In the genomic region with DNA sequence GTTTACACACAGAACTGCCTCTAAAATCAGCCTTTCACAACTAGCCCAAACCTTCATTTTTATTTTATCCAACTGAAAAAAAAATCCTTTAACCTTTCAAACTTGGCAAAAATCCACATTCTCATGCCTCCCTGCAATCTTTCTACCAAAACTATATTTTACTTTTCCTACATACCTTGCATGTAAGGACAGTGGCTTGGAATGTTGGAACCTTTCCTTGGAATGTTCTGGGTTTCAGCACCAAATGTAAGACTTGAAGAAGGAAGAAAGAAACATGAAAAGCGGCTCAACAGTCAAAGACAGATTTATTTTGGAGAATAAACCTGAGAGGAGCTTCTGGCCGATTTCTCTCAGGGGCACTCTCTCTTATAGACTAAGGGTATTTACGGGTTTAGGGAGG, we compare ENCODE assay signal across 18 cellular contexts.
"Had no signal": no experiment of that assay in that cellular context is flagged by ENCODE, and none has a peak within 500 bp of the region (broad histone marks: within the 10 kb centered on the region; RNA-seq: fewer than 3 reads in every experiment).

No MANE protein-coding gene starts in this region.

- H3K4me1 ChIP-seq: adrenal gland, upper lobe of right lung had no signal

- FAIRE-seq: frontal cortex, islet of Langerhans had no signal

- H3K27ac Mint-ChIP-seq: activated CD4-positive, alpha-beta T cell treated with anti-CD3 and anti-CD28 coated beads, Interleukin-2, amount 10 ng/mL, durations not matched to agents 24 days and 14 days; activated naive CD4-positive, alpha-beta T cell treated with anti-CD3 and anti-CD28 coated beads, Interleukin-2, amount 10 ng/mL, durations not matched to agents 7 days and 5 days; activated T-helper 2 cell treated with anti-CD3 and anti-CD28 coated beads, Interferon-gamma antibody, Interleukin-2, Interleukin-4, amounts not matched to agents 10 μg/mL and 5 μg/mL and 100 μg/mL, durations not matched to agents 14 hours and 24 hours and 36 hours; dendritic cell treated with granulocyte-macrophage colony-stimulating factor and Interleukin-4, amounts not matched to agents 40 ng/mL and 50 ng/mL, for 4 days; effector memory CD8-positive, alpha-beta T cell; nephron; stimulated activated naive CD8-positive, alpha-beta T cell treated with anti-CD3 and anti-CD28 coated beads, Interleukin-15, Interleukin-2, amounts not matched to agents 100 ng/mL and 50 ng/mL, for 24 hours; WTC11 had no signal

- H3K4me3 ChIP-seq: adrenal gland, heart right ventricle, upper lobe of right lung had no signal

- H3K9me3 ChIP-seq: adrenal gland, SK-N-SH, upper lobe of right lung had no signal

- H3K27me3 ChIP-seq: adrenal gland, heart right ventricle, upper lobe of right lung had no signal

- H3K4me2 ChIP-seq: SK-N-SH had no signal

- DNase-seq: activated CD4-positive, alpha-beta T cell treated with anti-CD3 and anti-CD28 coated beads, Interleukin-2, amount 10 ng/mL, durations not matched to agents 24 days and 14 days; activated naive CD4-positive, alpha-beta T cell treated with anti-CD3 and anti-CD28 coated beads, Interleukin-2, amount 10 ng/mL, durations not matched to agents 7 days and 5 days; adrenal gland; central memory CD4-positive, alpha-beta T cell; effector memory CD8-positive, alpha-beta T cell; heart right ventricle; SK-N-SH; stimulated activated CD4-positive, alpha-beta T cell treated with anti-CD3 and anti-CD28 coated beads, Interleukin-4, amount 100 ng/mL, for 1 hour; stimulated activated CD8-positive, alpha-beta memory T cell treated with anti-CD3 and anti-CD28 coated beads, Interleukin-4, amount 100 ng/mL, for 48 hours; upper lobe of right lung had no signal

- H3K27me3 Mint-ChIP-seq: activated CD4-positive, alpha-beta T cell treated with anti-CD3 and anti-CD28 coated beads, Interleukin-2, amount 10 ng/mL, durations not matched to agents 24 days and 14 days; activated naive CD4-positive, alpha-beta T cell treated with anti-CD3 and anti-CD28 coated beads, Interleukin-2, amount 10 ng/mL, durations not matched to agents 7 days and 5 days; dendritic cell treated with granulocyte-macrophage colony-stimulating factor and Interleukin-4, amounts not matched to agents 40 ng/mL and 50 ng/mL, for 4 days; effector memory CD8-positive, alpha-beta T cell; stimulated activated naive CD8-positive, alpha-beta T cell treated with anti-CD3 and anti-CD28 coated beads, Interleukin-15, Interleukin-2, amounts not matched to agents 100 ng/mL and 50 ng/mL, for 24 hours had no signal

- H3K36me3 ChIP-seq: adrenal gland, heart right ventricle, upper lobe of right lung had no signal

- H3K9me3 Mint-ChIP-seq: activated CD4-positive, alpha-beta T cell treated with anti-CD3 and anti-CD28 coated beads, Interleukin-2, amount 10 ng/mL, durations not matched to agents 24 days and 14 days; activated naive CD4-positive, alpha-beta T cell treated with anti-CD3 and anti-CD28 coated beads, Interleukin-2, amount 10 ng/mL, durations not matched to agents 7 days and 5 days; activated T-helper 2 cell treated with anti-CD3 and anti-CD28 coated beads, Interferon-gamma antibody, Interleukin-2, Interleukin-4, amounts not matched to agents 10 μg/mL and 5 μg/mL and 100 μg/mL, durations not matched to agents 14 hours and 24 hours and 36 hours; dendritic cell treated with granulocyte-macrophage colony-stimulating factor and Interleukin-4, amounts not matched to agents 40 ng/mL and 50 ng/mL, for 4 days; effector memory CD8-positive, alpha-beta T cell; stimulated activated naive CD8-positive, alpha-beta T cell treated with anti-CD3 and anti-CD28 coated beads, Interleukin-15, Interleukin-2, amounts not matched to agents 100 ng/mL and 50 ng/mL, for 24 hours had no signal

- H3K4me1 Mint-ChIP-seq: activated CD4-positive, alpha-beta T cell treated with anti-CD3 and anti-CD28 coated beads, Interleukin-2, amount 10 ng/mL, durations not matched to agents 24 days and 14 days; activated naive CD4-positive, alpha-beta T cell treated with anti-CD3 and anti-CD28 coated beads, Interleukin-2, amount 10 ng/mL, durations not matched to agents 7 days and 5 days; WTC11 had no signal

- H3K4me3 Mint-ChIP-seq: activated CD4-positive, alpha-beta T cell treated with anti-CD3 and anti-CD28 coated beads, Interleukin-2, amount 10 ng/mL, durations not matched to agents 24 days and 14 days; activated naive CD4-positive, alpha-beta T cell treated with anti-CD3 and anti-CD28 coated beads, Interleukin-2, amount 10 ng/mL, durations not matched to agents 7 days and 5 days; dendritic cell treated with granulocyte-macrophage colony-stimulating factor and Interleukin-4, amounts not matched to agents 40 ng/mL and 50 ng/mL, for 4 days; effector memory CD8-positive, alpha-beta T cell; nephron; stimulated activated naive CD8-positive, alpha-beta T cell treated with anti-CD3 and anti-CD28 coated beads, Interleukin-15, Interleukin-2, amounts not matched to agents 100 ng/mL and 50 ng/mL, for 24 hours; WTC11 had no signal

- ATAC-seq: effector memory CD8-positive, alpha-beta T cell; esophagus mucosa; upper lobe of right lung; WTC11 had no signal

- H3K27ac ChIP-seq: adrenal gland, heart right ventricle, upper lobe of right lung had no signal
